26 cellular contexts compared by ENCODE assay signal in genomic region chr2:223545830-223546229, GRCh38. TPM values are rescaled to one million over a fixed set of nuclear protein-coding genes. Genes with fewer than 3 reads are reported as not detected.
DNase-seq lines count a peak whose midpoint lies in the region; ATAC-seq, FAIRE-seq and TF ChIP-seq lines count a peak whose summit lies in the region.
"Had no signal": no experiment of that assay in that cellular context is flagged by ENCODE, and none has a peak within 500 bp of the region (broad histone marks: within the 10 kb centered on the region; RNA-seq: fewer than 3 reads in every experiment).

No MANE protein-coding gene starts in this region.

- peak overlapping the region; percentile 26; the same call in 1 of the 2 replicates for H3K9ac ChIP-seq in PC-3 (ENCODE audit: low read length)
- no peak overlapping the region for H3K9ac ChIP-seq in astrocyte (ENCODE audit: low read length)
- H3K9ac ChIP-seq: GM23248 had no signal

- CTCF ChIA-PET in PC-3 (lab: Charles Lee): no interaction called here

- DNase-seq in HTR-8/SVneo (ENCODE audit: insufficient read length, low spot score) (no peak), PC-3 (no peak), astrocyte (ENCODE audit: low read depth) (no peak), right lobe of liver (no peak), H54 (ENCODE audit: insufficient read length, low spot score) (no peak)
- DNase-seq: activated CD4-positive, alpha-beta T cell treated with anti-CD3 and anti-CD28 coated beads for 48 hours; activated naive CD4-positive, alpha-beta T cell treated with anti-CD3 and anti-CD28 coated beads, Interleukin-2, amount 10 ng/mL, durations not matched to agents 7 days and 5 days; activated T-cell treated with anti-CD3 and anti-CD28 coated beads, Interleukin-2, amount 50 U/mL, for 72 hours; CD4-positive, alpha-beta T cell; cortex of kidney; DMS153; GM23248; NCI-H187 treated with DMSO at 0.1 percent for 48 hours; NCI-H226; OCI-M1; sigmoid colon; stimulated activated CD4-positive, alpha-beta T cell treated with anti-CD3 and anti-CD28 coated beads, Interleukin-15, amount 100 ng/mL, for 24 hours; stimulated activated naive CD8-positive, alpha-beta T cell treated with anti-CD3 and anti-CD28 coated beads, Interleukin-15, amount 100 ng/mL, for 72 hours; tibial artery had no signal

- peaks cover 2% of the 10 kb centered on the region for H3K9me3 Mint-ChIP-seq in astrocyte (ENCODE audit: unreplicated experiment)
- H3K9me3 Mint-ChIP-seq: activated naive CD4-positive, alpha-beta T cell treated with anti-CD3 and anti-CD28 coated beads, Interleukin-2, amount 10 ng/mL, durations not matched to agents 7 days and 5 days; activated T-cell treated with anti-CD3 and anti-CD28 coated beads, Interleukin-2, amount 50 U/mL, for 72 hours; CD4-positive, alpha-beta T cell; stimulated activated naive CD8-positive, alpha-beta T cell treated with anti-CD3 and anti-CD28 coated beads, Interleukin-15, amount 100 ng/mL, for 72 hours had no signal

- H3K4me2 ChIP-seq in PC-3 (ENCODE audit: low read length) (peak overlapping the region; percentile 66), astrocyte (ENCODE audit: low read length) (no peak overlapping the region)

- POLR2A ChIA-PET in PC-3 (lab: Charles Lee; ENCODE audit: unreplicated experiment): no interaction called here

- H4K20me1 ChIP-seq in PC-3 (ENCODE audit: low read length) (no peaks in the 10 kb centered on the region), astrocyte (ENCODE audit: insufficient read depth, low read length) (no peaks in the 10 kb centered on the region)

- no peaks in the 10 kb centered on the region for H3K27me3 ChIP-seq in PC-3 (ENCODE audit: low read length)
- H3K27me3 ChIP-seq in astrocyte (ENCODE audit: insufficient read depth, low read length): no peaks in the 10 kb centered on the region
- H3K27me3 ChIP-seq in right lobe of liver: no peaks in the 10 kb centered on the region
- H3K27me3 ChIP-seq: esophagus muscularis mucosa, sigmoid colon, tibial artery had no signal

- peak; percentile 60 for FAIRE-seq in HTR-8/SVneo (lab: Jason Lieb, UNC)
- no peak for FAIRE-seq in astrocyte (lab: Jason Lieb, UNC)
- FAIRE-seq in H54 (lab: Jason Lieb, UNC): no peak
- FAIRE-seq: G401.6 had no signal

- H3K79me2 ChIP-seq in PC-3 (ENCODE audit: low read length) (no peaks in the 10 kb centered on the region), astrocyte (ENCODE audit: insufficient read depth, low read length) (no peaks in the 10 kb centered on the region)

- H3K9me3 ChIP-seq in PC-3 (ENCODE audit: low read length) (no peaks in the 10 kb centered on the region), astrocyte (ENCODE audit: insufficient read depth, low read depth, low read length) (no peaks in the 10 kb centered on the region), right lobe of liver (no peaks in the 10 kb centered on the region)
- H3K9me3 ChIP-seq: esophagus muscularis mucosa, sigmoid colon, tibial artery had no signal

- H3K4me3 Mint-ChIP-seq in astrocyte (ENCODE audit: unreplicated experiment): no peak overlapping the region
- H3K4me3 Mint-ChIP-seq: activated naive CD4-positive, alpha-beta T cell treated with anti-CD3 and anti-CD28 coated beads, Interleukin-2, amount 10 ng/mL, durations not matched to agents 7 days and 5 days; activated T-cell treated with anti-CD3 and anti-CD28 coated beads, Interleukin-2, amount 50 U/mL, for 72 hours; CD4-positive, alpha-beta T cell; stimulated activated naive CD8-positive, alpha-beta T cell treated with anti-CD3 and anti-CD28 coated beads, Interleukin-15, amount 100 ng/mL, for 72 hours had no signal

- peak overlapping the region; percentile 53 for H3K27ac Mint-ChIP-seq in astrocyte (ENCODE audit: unreplicated experiment)
- H3K27ac Mint-ChIP-seq: activated naive CD4-positive, alpha-beta T cell treated with anti-CD3 and anti-CD28 coated beads, Interleukin-2, amount 10 ng/mL, durations not matched to agents 7 days and 5 days; activated T-cell treated with anti-CD3 and anti-CD28 coated beads, Interleukin-2, amount 50 U/mL, for 72 hours; CD4-positive, alpha-beta T cell; progenitor cell of endocrine pancreas; stimulated activated naive CD8-positive, alpha-beta T cell treated with anti-CD3 and anti-CD28 coated beads, Interleukin-15, amount 100 ng/mL, for 72 hours had no signal

- peaks cover 14% of the 10 kb centered on the region for H3K4me1 Mint-ChIP-seq in astrocyte (ENCODE audit: low read depth, unreplicated experiment)
- H3K4me1 Mint-ChIP-seq: activated naive CD4-positive, alpha-beta T cell treated with anti-CD3 and anti-CD28 coated beads, Interleukin-2, amount 10 ng/mL, durations not matched to agents 7 days and 5 days; stimulated activated naive CD8-positive, alpha-beta T cell treated with anti-CD3 and anti-CD28 coated beads, Interleukin-15, amount 100 ng/mL, for 72 hours had no signal

- no TSS peak for BruUV-seq in PC-3 (replicated peaks; lab: Mats Ljungman, UMichigan)

- intact Hi-C loops in PC-3 (cut with micrococcal nuclease) (loop anchor here (5.0 kb wide), 3 partner anchors 49 to 251 kb away; no protein-coding TSS in a partner anchor), right lobe of liver (cut with DNase I) (no loop called here)

- H3K4me3 ChIP-seq in PC-3 (ENCODE audit: low read length) (no peak overlapping the region), astrocyte (ENCODE audit: insufficient read depth, low read depth, low read length) (no peak overlapping the region), right lobe of liver (no peak overlapping the region)
- H3K4me3 ChIP-seq: esophagus muscularis mucosa, GM23248, sigmoid colon, tibial artery had no signal

- H3K9me2 ChIP-seq in PC-3 (replicated peaks; ENCODE audit: low read length): no peaks in the 10 kb centered on the region

- H3K36me3 ChIP-seq in PC-3 (ENCODE audit: low read depth, low read length) (no peaks in the 10 kb centered on the region), astrocyte (ENCODE audit: insufficient read depth, low read length) (no peaks in the 10 kb centered on the region), right lobe of liver (no peaks in the 10 kb centered on the region)
- H3K36me3 ChIP-seq: esophagus muscularis mucosa, sigmoid colon, tibial artery had no signal

- no peaks in the 10 kb centered on the region for H3K36me3 Mint-ChIP-seq in astrocyte (ENCODE audit: low read depth, unreplicated experiment)
- H3K36me3 Mint-ChIP-seq: activated naive CD4-positive, alpha-beta T cell treated with anti-CD3 and anti-CD28 coated beads, Interleukin-2, amount 10 ng/mL, durations not matched to agents 7 days and 5 days had no signal

- H2AFZ ChIP-seq in PC-3 (ENCODE audit: low read length) (no peak overlapping the region), astrocyte (ENCODE audit: low read depth, low read length) (no peak overlapping the region)
- H2AFZ ChIP-seq: GM23248 had no signal

- H3K27me3 Mint-ChIP-seq in astrocyte (ENCODE audit: low read depth, unreplicated experiment): no peaks in the 10 kb centered on the region
- H3K27me3 Mint-ChIP-seq: activated naive CD4-positive, alpha-beta T cell treated with anti-CD3 and anti-CD28 coated beads, Interleukin-2, amount 10 ng/mL, durations not matched to agents 7 days and 5 days; CD4-positive, alpha-beta T cell; progenitor cell of endocrine pancreas; stimulated activated naive CD8-positive, alpha-beta T cell treated with anti-CD3 and anti-CD28 coated beads, Interleukin-15, amount 100 ng/mL, for 72 hours had no signal

- ATAC-seq in PC-3 (no peak), right lobe of liver (peak; percentile 62 to 87 (median 74)), GM19035 (IDR thresholded peaks at IDR 0.05; ENCODE audit: unreplicated experiment) (no peak), GM18861 (IDR thresholded peaks at IDR 0.05; ENCODE audit: unreplicated experiment) (no peak)
- ATAC-seq: activated T-cell treated with anti-CD3 and anti-CD28 coated beads, Interleukin-2, amount 50 U/mL, for 72 hours; stimulated activated naive CD8-positive, alpha-beta T cell treated with anti-CD3 and anti-CD28 coated beads, Interleukin-15, amount 100 ng/mL, for 72 hours had no signal

- 6% methylated on average over 2 of the region's 2 CpGs for WGBS in right lobe of liver (ENCODE audit: insufficient coverage, low coverage, low lambda C conversion rate, missing lambda C conversion rate)

- H3K27ac ChIP-seq in PC-3 (ENCODE audit: low read length) (peak overlapping the region; percentile 77), astrocyte (ENCODE audit: low read depth, low read length) (no peak overlapping the region), right lobe of liver (no peak overlapping the region)
- H3K27ac ChIP-seq: esophagus muscularis mucosa, GM23248, sigmoid colon, tibial artery had no signal

- peaks cover 5% of the 10 kb centered on the region for H3F3A ChIP-seq in PC-3 (ENCODE audit: low read length, unreplicated experiment)

- H3K4me1 ChIP-seq in PC-3 (ENCODE audit: insufficient read depth, low read length): peaks cover 54% of the 10 kb centered on the region
- peaks cover 18% of the 10 kb centered on the region for H3K4me1 ChIP-seq in astrocyte (ENCODE audit: insufficient read depth, low read length)
- H3K4me1 ChIP-seq in right lobe of liver: peaks cover 0 to 14% (median 0%) of the 10 kb centered on the region in 4 donors
- H3K4me1 ChIP-seq: esophagus muscularis mucosa, sigmoid colon, tibial artery had no signal

- TF ChIP-seq CTCF in PC-3 (conservative IDR thresholded peaks at IDR 0.05; ENCODE audit: low read depth, low read length) (no peak), astrocyte (IDR thresholded peaks at IDR 0.05; ENCODE audit: insufficient read depth, low read depth, low read length) (no peak), right lobe of liver (IDR thresholded peaks at IDR 0.05) (no peak)

- TF ChIP-seq POLR2A in right lobe of liver (IDR thresholded peaks at IDR 0.05) (no peak), H54 (IDR thresholded peaks at IDR 0.05; ENCODE audit: low read depth, low read length) (no peak)

RNA-seq across cellular contexts. Expression of gene SCG2, which starts 56.3 kb away (rescaled TPM):
- total RNA-seq in PC-3 (2014; rRNA removed) (0.51 and 0.98 TPM in 2 replicates), astrocyte (5.6 and 6.9 TPM in 2 replicates), right lobe of liver (not detected)
- total RNA-seq: activated T-cell treated with anti-CD3 and anti-CD28 coated beads, Interleukin-2, amount 50 U/mL, for 72 hours; CD4-positive, alpha-beta T cell; lung microvascular endothelial cell; T-helper 2 cell treated with Interferon-gamma antibody and Interleukin-4, amounts not matched to agents 100 ng/mL and 5 ng/mL, for 36 hours had no signal

Comparison
In these comparisons a context has a peak if more than half of its experiments do, and no peak if none do; other contexts are left out.
1. ATAC-seq: peak in right lobe of liver (4 of 4); none in PC-3 (single experiment), GM19035 (single experiment) and GM18861 (single experiment).